ENCODE assay signal across 32 cellular contexts in genomic region chr21:29424728-29425127, GRCh38.
"Had no signal": no experiment of that assay in that cellular context is flagged by ENCODE, and none has a peak within 500 bp of the region (broad histone marks: within the 10 kb centered on the region; RNA-seq: fewer than 3 reads in every experiment).

No MANE protein-coding gene starts in this region.

- H3K27me3 ChIP-seq: ascending aorta, breast epithelium, cardiac muscle cell, dorsolateral prefrontal cortex had no signal

- DNase-seq: activated B cell treated with CpG ODN at 0.5 μM for 24 hours; activated CD4-positive, alpha-beta T cell treated with anti-CD3 and anti-CD28 coated beads for 48 hours; activated CD4-positive, alpha-beta T cell treated with anti-CD3 and anti-CD28 coated beads, Interleukin-2, amount 50 U/mL, for 1 hour; activated CD4-positive, alpha-beta T cell treated with anti-CD3 and anti-CD28 coated beads, Interleukin-2, amount 50 U/mL, for 48 hours; activated CD8-positive, alpha-beta memory T cell treated with anti-CD3 and anti-CD28 coated beads for 24 hours; activated CD8-positive, alpha-beta T cell treated with anti-CD3 and anti-CD28 coated beads for 36 hours; activated effector memory CD4-positive, alpha-beta T cell treated with Interleukin-2 at 50 U/mL for 16 hours; activated gamma-delta T cell treated with Interleukin-2 at 50 U/mL for 16 hours; activated naive CD4-positive, alpha-beta T cell treated with Interleukin-2 at 50 U/mL for 16 hours; activated naive CD8-positive, alpha-beta T cell treated with anti-CD3 and anti-CD28 coated beads, Interleukin-2, amount 10 ng/mL, durations not matched to agents 7 days and 5 days; activated T-cell treated with anti-CD3 and anti-CD28 coated beads, Interleukin-2, amount 50 U/mL, for 4 hours; dorsolateral prefrontal cortex; effector memory CD4-positive, alpha-beta T cell; endodermal cell; foreskin fibroblast; head of caudate nucleus; T-helper 1 cell; T-helper 17 cell; T1000; WERI-Rb-1 had no signal

- H3K4me3 Mint-ChIP-seq: activated B cell treated with CpG ODN at 0.5 μM for 24 hours; activated CD8-positive, alpha-beta T cell treated with anti-CD3 and anti-CD28 coated beads for 36 hours; activated naive CD4-positive, alpha-beta T cell treated with anti-CD3 and anti-CD28 coated beads, Interleukin-2, amount 50 U/mL, for 24 hours; activated naive CD8-positive, alpha-beta T cell treated with anti-CD3 and anti-CD28 coated beads, Interleukin-2, amount 10 ng/mL, durations not matched to agents 7 days and 5 days; activated T-cell treated with anti-CD3 and anti-CD28 coated beads, Interleukin-2, amount 50 U/mL, for 4 hours; activated T-helper 17 cell treated with anti-CD3 and anti-CD28 coated beads, Interleukin-2, amount 50 U/mL, for 72 hours; brain; central memory CD8-positive, alpha-beta T cell; dendritic cell treated with granulocyte-macrophage colony-stimulating factor and Interleukin-4, amounts not matched to agents 40 ng/mL and 50 ng/mL, for 4 days; endodermal cell; T-helper 17 cell; T-helper 2 cell treated with Interferon-gamma antibody and Interleukin-4, amounts not matched to agents 5 μg/mL and 100 μg/mL, for 36 hours had no signal

- H3K27me3 Mint-ChIP-seq: activated B cell treated with CpG ODN at 0.5 μM for 24 hours; activated CD8-positive, alpha-beta T cell treated with anti-CD3 and anti-CD28 coated beads for 36 hours; activated naive CD4-positive, alpha-beta T cell treated with anti-CD3 and anti-CD28 coated beads, Interleukin-2, amount 50 U/mL, for 24 hours; activated naive CD8-positive, alpha-beta T cell treated with anti-CD3 and anti-CD28 coated beads, Interleukin-2, amount 10 ng/mL, durations not matched to agents 7 days and 5 days; activated T-helper 17 cell treated with anti-CD3 and anti-CD28 coated beads, Interleukin-2, amount 50 U/mL, for 72 hours; brain; central memory CD8-positive, alpha-beta T cell; dendritic cell treated with granulocyte-macrophage colony-stimulating factor and Interleukin-4, amounts not matched to agents 40 ng/mL and 50 ng/mL, for 4 days; T-helper 17 cell had no signal

- ATAC-seq: activated CD4-positive, CD25-positive, alpha-beta regulatory T cell treated with anti-CD3 and anti-CD28 coated beads, Interleukin-2, amount 50 U/mL, for 24 hours; activated CD8-positive, alpha-beta T cell treated with anti-CD3 and anti-CD28 coated beads for 36 hours; activated T-cell treated with anti-CD3 and anti-CD28 coated beads, Interleukin-2, amount 50 U/mL, for 4 hours; activated T-helper 17 cell treated with anti-CD3 and anti-CD28 coated beads, Interleukin-2, amount 50 U/mL, for 72 hours; esophagus mucosa; T-helper 17 cell had no signal

- H3K4me1 ChIP-seq: ascending aorta, breast epithelium had no signal

- H3K27ac ChIP-seq: ascending aorta, breast epithelium, cardiac muscle cell, coronary artery, dorsolateral prefrontal cortex, WERI-Rb-1 had no signal

- H3K4me3 ChIP-seq: ascending aorta, breast epithelium, cardiac muscle cell, coronary artery, dorsolateral prefrontal cortex had no signal

- H3K9me3 ChIP-seq: ascending aorta, breast epithelium had no signal

- H3K4me1 Mint-ChIP-seq: activated naive CD4-positive, alpha-beta T cell treated with anti-CD3 and anti-CD28 coated beads, Interleukin-2, amount 50 U/mL, for 24 hours; activated naive CD8-positive, alpha-beta T cell treated with anti-CD3 and anti-CD28 coated beads, Interleukin-2, amount 10 ng/mL, durations not matched to agents 7 days and 5 days; activated T-helper 17 cell treated with anti-CD3 and anti-CD28 coated beads, Interleukin-2, amount 50 U/mL, for 72 hours; central memory CD8-positive, alpha-beta T cell had no signal

- H3K36me3 ChIP-seq: ascending aorta, breast epithelium, cardiac muscle cell, WERI-Rb-1 had no signal

- H3K9me3 Mint-ChIP-seq: activated B cell treated with CpG ODN at 0.5 μM for 24 hours; activated naive CD4-positive, alpha-beta T cell treated with anti-CD3 and anti-CD28 coated beads, Interleukin-2, amount 50 U/mL, for 24 hours; activated T-cell treated with anti-CD3 and anti-CD28 coated beads, Interleukin-2, amount 50 U/mL, for 4 hours; activated T-helper 17 cell treated with anti-CD3 and anti-CD28 coated beads, Interleukin-2, amount 50 U/mL, for 72 hours; central memory CD8-positive, alpha-beta T cell; T-helper 2 cell treated with Interferon-gamma antibody and Interleukin-4, amounts not matched to agents 5 μg/mL and 100 μg/mL, for 36 hours had no signal

- H3K27ac Mint-ChIP-seq: activated B cell treated with CpG ODN at 0.5 μM for 24 hours; activated CD8-positive, alpha-beta T cell treated with anti-CD3 and anti-CD28 coated beads for 36 hours; activated naive CD8-positive, alpha-beta T cell treated with anti-CD3 and anti-CD28 coated beads, Interleukin-2, amount 10 ng/mL, durations not matched to agents 7 days and 5 days; activated T-helper 17 cell treated with anti-CD3 and anti-CD28 coated beads, Interleukin-2, amount 50 U/mL, for 72 hours; dendritic cell treated with granulocyte-macrophage colony-stimulating factor and Interleukin-4, amounts not matched to agents 40 ng/mL and 50 ng/mL, for 4 days; endodermal cell; T-helper 17 cell; T-helper 2 cell treated with Interferon-gamma antibody and Interleukin-4, amounts not matched to agents 5 μg/mL and 100 μg/mL, for 36 hours had no signal
